ENCODE assay signal across 32 cellular contexts in the genomic region with DNA sequence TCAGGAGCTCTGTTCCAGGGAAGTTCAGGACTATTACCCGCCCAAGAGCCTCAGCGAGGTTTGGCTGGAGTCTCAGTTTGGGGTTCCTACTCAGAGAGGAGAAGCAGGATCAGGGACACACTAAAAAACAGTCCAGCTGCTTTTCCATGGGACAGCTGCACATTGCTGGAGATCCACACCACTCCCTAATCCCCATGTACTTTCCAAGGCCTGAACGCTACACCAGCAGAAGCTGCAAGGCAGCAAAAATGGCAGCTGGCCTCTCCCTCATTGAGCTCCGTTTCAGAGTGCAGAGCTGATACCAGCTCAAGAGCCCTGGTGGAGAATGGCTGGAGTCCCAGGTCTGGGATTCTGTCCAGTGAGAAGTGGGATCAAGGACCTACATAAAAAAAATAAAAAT.
"Had no signal": no experiment of that assay in that cellular context is flagged by ENCODE, and none has a peak within 500 bp of the region (broad histone marks: within the 10 kb centered on the region; RNA-seq: fewer than 3 reads in every experiment).

No MANE protein-coding gene starts in this region.

- H3K27me3 ChIP-seq: ascending aorta, cardiac muscle cell had no signal

- H3K9me3 ChIP-seq: ascending aorta had no signal

- H3K27ac ChIP-seq: ascending aorta, cardiac muscle cell, VCaP had no signal

- H3K36me3 ChIP-seq: ascending aorta, cardiac muscle cell had no signal

- ATAC-seq: activated CD8-positive, alpha-beta T cell treated with anti-CD3 and anti-CD28 coated beads for 36 hours; activated naive CD4-positive, alpha-beta T cell treated with anti-CD3 and anti-CD28 coated beads, Interleukin-2, amount 50 U/mL, for 72 hours; activated naive CD8-positive, alpha-beta T cell treated with anti-CD3 and anti-CD28 coated beads, Interleukin-2, amount 50 U/mL, for 24 hours; activated T-cell treated with anti-CD3 and anti-CD28 coated beads, Interleukin-2, amount 50 U/mL, for 4 hours; activated T-cell treated with anti-CD3 and anti-CD28 coated beads, Interleukin-2, amount 50 U/mL, for 72 hours; activated T-helper 17 cell treated with anti-CD3 and anti-CD28 coated beads, Interleukin-2, amount 50 U/mL, for 72 hours had no signal

- H3K4me3 ChIP-seq: ascending aorta, cardiac muscle cell had no signal

- DNase-seq: activated B cell treated with CpG ODN at 0.5 μM for 24 hours; activated CD4-positive, alpha-beta memory T cell treated with anti-CD3 and anti-CD28 coated beads for 36 hours; activated CD4-positive, alpha-beta T cell treated with anti-CD3 and anti-CD28 coated beads for 4 hours; activated CD4-positive, alpha-beta T cell treated with anti-CD3 and anti-CD28 coated beads, Interleukin-2, amount 10 ng/mL, durations not matched to agents 24 days and 14 days; activated CD4-positive, alpha-beta T cell treated with anti-CD3 and anti-CD28 coated beads, Interleukin-2, amount 50 U/mL, for 1 hour; activated CD4-positive, alpha-beta T cell treated with anti-CD3 and anti-CD28 coated beads, Interleukin-2, amount 50 U/mL, for 4 hours; activated CD4-positive, CD25-positive, alpha-beta regulatory T cell treated with anti-CD3 and anti-CD28 coated beads, Interleukin-2, amount 50 U/mL, for 72 hours; activated CD8-positive, alpha-beta memory T cell treated with anti-CD3 and anti-CD28 coated beads, Interleukin-2, amount 50 U/mL, for 4 hours; activated CD8-positive, alpha-beta T cell treated with anti-CD3 and anti-CD28 coated beads for 36 hours; activated effector memory CD4-positive, alpha-beta T cell treated with anti-CD3 and anti-CD28 coated beads, Interleukin-2, amount 50 U/mL, for 16 hours; activated gamma-delta T cell treated with Interleukin-2 at 50 U/mL for 16 hours; activated naive CD4-positive, alpha-beta T cell; activated naive CD4-positive, alpha-beta T cell treated with anti-CD3 and anti-CD28 coated beads for 36 hours; activated naive CD4-positive, alpha-beta T cell treated with anti-CD3 and anti-CD28 coated beads, Interleukin-2, amount 50 U/mL, for 16 hours; activated naive CD8-positive, alpha-beta T cell treated with anti-CD3 and anti-CD28 coated beads, Interleukin-2, amount 10 ng/mL, durations not matched to agents 7 days and 5 days; activated naive CD8-positive, alpha-beta T cell treated with anti-CD3 and anti-CD28 coated beads, Interleukin-2, amount 50 U/mL, for 24 hours; activated T-cell treated with anti-CD3 and anti-CD28 coated beads for 4 hours; activated T-cell treated with anti-CD3 and anti-CD28 coated beads, Interleukin-2, amount 50 U/mL, for 1 hour; activated T-cell treated with anti-CD3 and anti-CD28 coated beads, Interleukin-2, amount 50 U/mL, for 4 hours; activated T-cell treated with anti-CD3 and anti-CD28 coated beads, Interleukin-2, amount 50 U/mL, for 72 hours; amygdala; anterior cingulate cortex; caudate nucleus; cerebellar nuclear complex; T-helper 1 cell; T-helper 2 cell; T-helper 9 cell had no signal

- H3K4me1 ChIP-seq: ascending aorta had no signal
